In the genomic region with DNA sequence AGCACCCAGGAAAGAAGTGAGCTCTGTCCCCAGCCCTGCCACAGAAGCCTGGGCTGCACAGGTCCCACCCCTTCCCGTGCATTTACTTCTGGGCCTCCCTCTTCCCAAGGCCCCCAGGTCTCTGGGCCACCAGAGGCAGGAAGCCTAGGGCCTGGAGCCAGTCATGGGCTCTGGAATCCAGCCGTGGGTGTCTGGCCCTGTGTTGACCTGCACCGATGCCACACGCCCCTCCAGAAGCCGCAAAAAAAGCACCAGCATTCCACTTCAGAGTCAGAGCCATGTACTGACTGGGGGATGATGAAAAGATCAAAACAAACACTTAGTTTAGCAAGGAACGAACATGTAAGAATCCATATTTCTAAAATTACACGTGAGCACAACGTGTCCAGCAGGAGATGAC, we compare ENCODE assay signal across 29 cellular contexts.
"Had no signal": no experiment of that assay in that cellular context is flagged by ENCODE, and none has a peak within 500 bp of the region (broad histone marks: within the 10 kb centered on the region; RNA-seq: fewer than 3 reads in every experiment).

No MANE protein-coding gene starts in this region.

- H3K9ac ChIP-seq: neural progenitor cell, parathyroid adenoma had no signal

- H3K27me3 ChIP-seq: body of pancreas, neural progenitor cell, right atrium auricular region, tibial nerve had no signal

- H3K4me1 Mint-ChIP-seq: activated B cell treated with CpG ODN at 0.5 μM for 24 hours; activated CD4-positive, alpha-beta T cell treated with anti-CD3 and anti-CD28 coated beads for 36 hours; immature natural killer cell; natural killer cell had no signal

- H3K9me3 ChIP-seq: lower lobe of right lung, right atrium auricular region, tibial nerve had no signal

- H3K27ac Mint-ChIP-seq: activated B cell treated with CpG ODN at 0.5 μM for 24 hours; activated CD4-positive, alpha-beta T cell treated with anti-CD3 and anti-CD28 coated beads for 36 hours; activated naive CD4-positive, alpha-beta T cell treated with anti-CD3 and anti-CD28 coated beads, Interleukin-2, amount 50 U/mL, for 72 hours; activated T-cell treated with anti-CD3 and anti-CD28 coated beads, Interleukin-2, amount 50 U/mL, for 72 hours; effector memory CD8-positive, alpha-beta T cell; immature natural killer cell; natural killer cell; neural progenitor cell; T-helper 2 cell treated with Interferon-gamma antibody and Interleukin-4, amounts not matched to agents 5 μg/mL and 100 μg/mL, for 36 hours had no signal

- ATAC-seq: activated CD4-positive, alpha-beta T cell treated with anti-CD3 and anti-CD28 coated beads for 36 hours; activated naive CD4-positive, alpha-beta T cell treated with anti-CD3 and anti-CD28 coated beads, Interleukin-2, amount 50 U/mL, for 72 hours; activated T-cell treated with anti-CD3 and anti-CD28 coated beads, Interleukin-2, amount 50 U/mL, for 72 hours; body of pancreas; effector memory CD8-positive, alpha-beta T cell; left lobe of liver; lower lobe of right lung; natural killer cell had no signal

- H3K4me3 Mint-ChIP-seq: activated B cell treated with CpG ODN at 0.5 μM for 24 hours; activated CD4-positive, alpha-beta T cell treated with anti-CD3 and anti-CD28 coated beads for 36 hours; activated T-cell treated with anti-CD3 and anti-CD28 coated beads, Interleukin-2, amount 50 U/mL, for 72 hours; effector memory CD8-positive, alpha-beta T cell; immature natural killer cell; natural killer cell; neural progenitor cell; T-helper 2 cell treated with Interferon-gamma antibody and Interleukin-4, amounts not matched to agents 5 μg/mL and 100 μg/mL, for 36 hours had no signal

- H2AFZ ChIP-seq: neural progenitor cell, parathyroid adenoma had no signal

- H3K79me2 ChIP-seq: parathyroid adenoma had no signal

- H3K36me3 ChIP-seq: lower lobe of right lung, neural progenitor cell, right atrium auricular region, tibial nerve had no signal

- H3K4me3 ChIP-seq: body of pancreas, lower lobe of right lung, neural progenitor cell, right atrium auricular region, tibial nerve had no signal

- H3K27ac ChIP-seq: body of pancreas, lower lobe of right lung, neural progenitor cell, parathyroid adenoma, right atrium auricular region, tibial nerve had no signal

- H3K4me2 ChIP-seq: neural progenitor cell had no signal

- H3K36me3 Mint-ChIP-seq: activated naive CD4-positive, alpha-beta T cell treated with anti-CD3 and anti-CD28 coated beads, Interleukin-2, amount 50 U/mL, for 72 hours; immature natural killer cell; natural killer cell; neural progenitor cell had no signal

- DNase-seq: activated B cell treated with CpG ODN at 0.5 μM for 24 hours; activated CD4-positive, alpha-beta T cell treated with anti-CD3 and anti-CD28 coated beads for 36 hours; activated naive CD4-positive, alpha-beta T cell; activated T-cell treated with anti-CD3 and anti-CD28 coated beads for 4 hours; activated T-cell treated with anti-CD3 and anti-CD28 coated beads, Interleukin-2, amount 50 U/mL, for 72 hours; anterior cingulate cortex; body of pancreas; cortex of kidney; effector memory CD8-positive, alpha-beta T cell; erythroblast; foreskin fibroblast; head of caudate nucleus; hypothalamus; immature natural killer cell; kidney glomerular epithelial cell; lower lobe of right lung; mesendoderm; natural killer cell; occipital lobe; stimulated activated CD4-positive, alpha-beta T cell treated with anti-CD3 and anti-CD28 coated beads, Interleukin-15, amount 100 ng/mL, for 24 hours; stimulated activated CD4-positive, alpha-beta T cell treated with anti-CD3 and anti-CD28 coated beads, Interleukin-2, amount 100 ng/mL, for 24 hours; stimulated activated naive CD4-positive, alpha-beta T cell treated with Interleukin-2 at 50 U/mL for 16 hours had no signal

- H3K27me3 Mint-ChIP-seq: activated CD4-positive, alpha-beta T cell treated with anti-CD3 and anti-CD28 coated beads for 36 hours had no signal

- H3K9me3 Mint-ChIP-seq: activated naive CD4-positive, alpha-beta T cell treated with anti-CD3 and anti-CD28 coated beads, Interleukin-2, amount 50 U/mL, for 72 hours; activated T-cell treated with anti-CD3 and anti-CD28 coated beads, Interleukin-2, amount 50 U/mL, for 72 hours; effector memory CD8-positive, alpha-beta T cell; immature natural killer cell; natural killer cell; neural progenitor cell; T-helper 2 cell treated with Interferon-gamma antibody and Interleukin-4, amounts not matched to agents 5 μg/mL and 100 μg/mL, for 36 hours had no signal

- H3K4me1 ChIP-seq: lower lobe of right lung, neural progenitor cell, parathyroid adenoma, right atrium auricular region, tibial nerve had no signal
